Comparison of ENCODE assay signal across 15 cellular contexts in genomic region chr7:23394828-23395227, GRCh38.
DNase-seq lines count a peak whose midpoint lies in the region; ATAC-seq and TF ChIP-seq lines count a peak whose summit lies in the region.
"Had no signal": no experiment of that assay in that cellular context is flagged by ENCODE, and none has a peak within 500 bp of the region (broad histone marks: within the 10 kb centered on the region; RNA-seq: fewer than 3 reads in every experiment).

No MANE protein-coding gene starts in this region.

- H3F3A ChIP-seq in OCI-LY1 (ENCODE audit: insufficient read depth, low read length), result no peaks in the 10 kb centered on the region; the same call in 1 of the 2 replicates

- H3K27ac ChIP-seq in OCI-LY1 (ENCODE audit: low read depth, low read length, poor library complexity, severe bottlenecking), result peak overlapping the region; percentile 26
- H3K27ac ChIP-seq: prostate gland had no signal

- peaks cover 38% of the 10 kb centered on the region for H3K36me3 ChIP-seq in OCI-LY1 (ENCODE audit: insufficient read depth, low read length)
- H3K36me3 ChIP-seq: prostate gland had no signal

- POLR2A ChIA-PET in MCF 10A (lab: Yijun Ruan, JAX), result interaction anchor here (0.7 kb wide), 1 partner anchor 30 kb away, joined by 3 read pairs; no protein-coding TSS in a partner anchor

- H3K4me3 ChIP-seq in OCI-LY1 (ENCODE audit: low read depth, low read length, poor library complexity, severe bottlenecking), result no peak overlapping the region
- H3K4me3 ChIP-seq: prostate gland had no signal

- no TSS peak for BruUV-seq in MCF 10A (replicated peaks; lab: Mats Ljungman, UMichigan)

- H3K9ac ChIP-seq in OCI-LY1 (ENCODE audit: low read length), result no peak overlapping the region

- H3K27me3 ChIP-seq in OCI-LY1 (ENCODE audit: insufficient read depth, low read length), result no peaks in the 10 kb centered on the region

- peaks cover 22% of the 10 kb centered on the region for H3K4me1 ChIP-seq in OCI-LY1 (ENCODE audit: insufficient read depth, low read length, severe bottlenecking)
- H3K4me1 ChIP-seq: prostate gland had no signal

- ATAC-seq in GM21786 (IDR thresholded peaks at IDR 0.05; ENCODE audit: unreplicated experiment) (no peak), HG02870 (IDR thresholded peaks at IDR 0.05; ENCODE audit: unreplicated experiment) (no peak)
- ATAC-seq: stimulated activated naive CD8-positive, alpha-beta T cell treated with anti-CD3 and anti-CD28 coated beads, Interleukin-15, amount 100 ng/mL, for 72 hours had no signal

- H3K27ac Mint-ChIP-seq in glutamatergic neuron (ENCODE audit: unreplicated experiment) (peak overlapping the region; percentile 95), MCF 10A (ENCODE audit: low read depth, unreplicated experiment) (no peak overlapping the region)
- H3K27ac Mint-ChIP-seq: B cell; stimulated activated naive CD8-positive, alpha-beta T cell treated with anti-CD3 and anti-CD28 coated beads, Interleukin-15, amount 100 ng/mL, for 72 hours had no signal

- DNase-seq in DMS153 (lab: John Stamatoyannopoulos, UW) (peak; percentile 95), NCI-H1694 (lab: John Stamatoyannopoulos, UW) (peak; percentile 61), glutamatergic neuron (no peak), MCF 10A (ENCODE audit: unreplicated experiment) (no peak), ecto neural progenitor cell (ENCODE audit: low spot score) (no peak)
- DNase-seq: amniotic stem cell; GF-D8; mammary epithelial cell; stimulated activated naive CD8-positive, alpha-beta T cell treated with anti-CD3 and anti-CD28 coated beads, Interleukin-15, amount 100 ng/mL, for 72 hours; T-helper 9 cell had no signal

- no peaks in the 10 kb centered on the region for H3K9me3 ChIP-seq in OCI-LY1 (ENCODE audit: low read length)
- H3K9me3 ChIP-seq: prostate gland had no signal

- H3K27me3 Mint-ChIP-seq in glutamatergic neuron (ENCODE audit: unreplicated experiment) (no peaks in the 10 kb centered on the region), MCF 10A (ENCODE audit: insufficient read depth, unreplicated experiment) (no peaks in the 10 kb centered on the region)
- H3K27me3 Mint-ChIP-seq: B cell; stimulated activated naive CD8-positive, alpha-beta T cell treated with anti-CD3 and anti-CD28 coated beads, Interleukin-15, amount 100 ng/mL, for 72 hours had no signal

- H3K4me2 ChIP-seq in OCI-LY1 (ENCODE audit: low read length), result no peak overlapping the region

- H3K9me3 Mint-ChIP-seq in glutamatergic neuron (ENCODE audit: unreplicated experiment), result no peaks in the 10 kb centered on the region
- no peaks in the 10 kb centered on the region for H3K9me3 Mint-ChIP-seq in MCF 10A (ENCODE audit: unreplicated experiment)
- H3K9me3 Mint-ChIP-seq: stimulated activated naive CD8-positive, alpha-beta T cell treated with anti-CD3 and anti-CD28 coated beads, Interleukin-15, amount 100 ng/mL, for 72 hours had no signal

- intact Hi-C loops in MCF 10A (cut with micrococcal nuclease), result no loop called here

- no peaks in the 10 kb centered on the region for H3K9me2 ChIP-seq in OCI-LY1 (ENCODE audit: low read depth, low read length)

- no peak overlapping the region for H3K4me3 Mint-ChIP-seq in glutamatergic neuron (ENCODE audit: unreplicated experiment)
- H3K4me3 Mint-ChIP-seq in MCF 10A (ENCODE audit: unreplicated experiment), result no peak overlapping the region
- H3K4me3 Mint-ChIP-seq: B cell; stimulated activated naive CD8-positive, alpha-beta T cell treated with anti-CD3 and anti-CD28 coated beads, Interleukin-15, amount 100 ng/mL, for 72 hours had no signal

- no peak overlapping the region for H2AFZ ChIP-seq in OCI-LY1 (ENCODE audit: low read length)

- H3K4me1 Mint-ChIP-seq in glutamatergic neuron (ENCODE audit: low read depth, unreplicated experiment) (peaks cover 6% of the 10 kb centered on the region), MCF 10A (ENCODE audit: insufficient read depth, unreplicated experiment) (no peaks in the 10 kb centered on the region)
- H3K4me1 Mint-ChIP-seq: B cell had no signal

- no peaks in the 10 kb centered on the region for H3K79me2 ChIP-seq in OCI-LY1 (ENCODE audit: insufficient read depth, low read length)

- CTCF ChIA-PET in MCF 10A (lab: Yijun Ruan, JAX), result interaction anchor here (0.6 to 1.1 kb wide), 3 partner anchors 68 to 119 kb away, joined by 3 read pairs; no protein-coding TSS in a partner anchor

- H3K36me3 Mint-ChIP-seq in glutamatergic neuron (ENCODE audit: unreplicated experiment) (no peaks in the 10 kb centered on the region), MCF 10A (ENCODE audit: insufficient read depth, unreplicated experiment) (peaks cover 9% of the 10 kb centered on the region)

- no peaks in the 10 kb centered on the region for H4K20me1 ChIP-seq in OCI-LY1 (ENCODE audit: insufficient read depth, low read length)

- no peak for TF ChIP-seq CTCF in OCI-LY1 (IDR thresholded peaks at IDR 0.05; ENCODE audit: low read length)
- TF ChIP-seq CTCF in glutamatergic neuron (IDR thresholded peaks at IDR 0.05; ENCODE audit: partially characterized antibody, unreplicated experiment), result no peak
- TF ChIP-seq CTCF in MCF 10A (IDR thresholded peaks at IDR 0.05; ENCODE audit: unreplicated experiment), result no peak

Comparison
In these comparisons a context has a peak if more than half of its experiments do, and no peak if none do; other contexts are left out.
1. DNase-seq: peak in DMS153 (single experiment) and NCI-H1694 (single experiment); none in glutamatergic neuron (single experiment), MCF 10A (single experiment) and ecto neural progenitor cell (single experiment).